ENCODE assay signal across 28 cellular contexts in genomic region chr11:96782632-96783031, GRCh38.
"Had no signal": no experiment of that assay in that cellular context is flagged by ENCODE, and none has a peak within 500 bp of the region (broad histone marks: within the 10 kb centered on the region; RNA-seq: fewer than 3 reads in every experiment).

No MANE protein-coding gene starts in this region.

- H3K4me3 ChIP-seq: pancreas, psoas muscle, right lobe of liver, sigmoid colon, stomach, thoracic aorta, thyroid gland, tibial nerve, upper lobe of right lung, uterus had no signal

- H3K9me3 Mint-ChIP-seq: neural crest cell; stimulated activated naive CD8-positive, alpha-beta T cell treated with anti-CD3 and anti-CD28 coated beads, Interleukin-15, Interleukin-2, amounts not matched to agents 100 ng/mL and 50 ng/mL, for 24 hours; type B pancreatic cell had no signal

- H3K36me3 ChIP-seq: neutrophil, pancreas, right lobe of liver, sigmoid colon, stomach, thoracic aorta, thyroid gland, tibial nerve, upper lobe of right lung, uterus had no signal

- H3K27me3 ChIP-seq: neutrophil, pancreas, right lobe of liver, sigmoid colon, stomach, thyroid gland, tibial nerve, upper lobe of right lung, uterus had no signal

- H3K27me3 Mint-ChIP-seq: naive thymus-derived CD8-positive, alpha-beta T cell; natural killer cell treated with Interleukin-12 subunit alpha and Interleukin-12 subunit beta and Interleukin-15 and Interleukin-18, amount 100 ng/mL, for 72 hours; progenitor cell of endocrine pancreas; stimulated activated naive B cell treated with anti-CD40 and anti-IgM and Interleukin-4, amounts not matched to agents 10 μg/mL and 1 μg/mL and 100 μg/mL, for 72 hours; stimulated activated naive CD8-positive, alpha-beta T cell treated with anti-CD3 and anti-CD28 coated beads, Interleukin-15, Interleukin-2, amounts not matched to agents 100 ng/mL and 50 ng/mL, for 24 hours had no signal

- H3K4me3 Mint-ChIP-seq: naive thymus-derived CD8-positive, alpha-beta T cell; natural killer cell treated with Interleukin-12 subunit alpha and Interleukin-12 subunit beta and Interleukin-15 and Interleukin-18, amount 100 ng/mL, for 72 hours; nephron progenitor cell; neural crest cell; stimulated activated effector memory CD8-positive, alpha-beta T cell treated with anti-CD3 and anti-CD28 coated beads, Interleukin-12 subunit alpha, Interleukin-12 subunit beta, amount 100 ng/mL, for 72 hours; stimulated activated naive B cell treated with anti-CD40 and anti-IgM and Interleukin-4, amounts not matched to agents 10 μg/mL and 1 μg/mL and 100 μg/mL, for 72 hours; stimulated activated naive CD8-positive, alpha-beta T cell treated with anti-CD3 and anti-CD28 coated beads, Interleukin-15, Interleukin-2, amounts not matched to agents 100 ng/mL and 50 ng/mL, for 24 hours; type B pancreatic cell had no signal

- H3K9me3 ChIP-seq: neutrophil, pancreas, psoas muscle, right lobe of liver, sigmoid colon, stomach, thoracic aorta, thyroid gland, tibial nerve, upper lobe of right lung, uterus had no signal

- H3K27ac Mint-ChIP-seq: naive thymus-derived CD8-positive, alpha-beta T cell; natural killer cell treated with Interleukin-12 subunit alpha and Interleukin-12 subunit beta and Interleukin-15 and Interleukin-18, amount 100 ng/mL, for 72 hours; progenitor cell of endocrine pancreas; stimulated activated effector memory CD8-positive, alpha-beta T cell treated with anti-CD3 and anti-CD28 coated beads, Interleukin-12 subunit alpha, Interleukin-12 subunit beta, amount 100 ng/mL, for 72 hours; stimulated activated naive B cell treated with anti-CD40 and anti-IgM and Interleukin-4, amounts not matched to agents 10 μg/mL and 1 μg/mL and 100 μg/mL, for 72 hours; stimulated activated naive CD8-positive, alpha-beta T cell treated with anti-CD3 and anti-CD28 coated beads, Interleukin-15, Interleukin-2, amounts not matched to agents 100 ng/mL and 50 ng/mL, for 24 hours; type B pancreatic cell had no signal

- DNase-seq: naive thymus-derived CD8-positive, alpha-beta T cell; nephron progenitor cell; nucleus accumbens; pancreas; psoas muscle; right cardiac atrium; right lobe of liver; sigmoid colon; small intestine; stimulated activated CD4-positive, alpha-beta T cell treated with anti-CD3 and anti-CD28 coated beads, Interleukin-15, amount 100 ng/mL, for 24 hours; stimulated activated CD4-positive, alpha-beta T cell treated with anti-CD3 and anti-CD28 coated beads, Interleukin-2, amount 100 ng/mL, for 24 hours; stimulated activated CD4-positive, alpha-beta T cell treated with anti-CD3 and anti-CD28 coated beads, Interleukin-2, amount 100 ng/mL, for 48 hours; stimulated activated CD4-positive, alpha-beta T cell treated with anti-CD3 and anti-CD28 coated beads, Interleukin-4, amount 100 ng/mL, for 24 hours; stimulated activated naive B cell treated with anti-CD40 and anti-IgM and Interleukin-4, amounts not matched to agents 10 μg/mL and 1 μg/mL and 100 μg/mL, for 72 hours; stimulated activated naive CD4-positive, alpha-beta T cell treated with Interleukin-2 at 50 U/mL for 16 hours; stomach; thyroid gland; upper lobe of right lung; uterus had no signal

- H3K36me3 Mint-ChIP-seq: naive thymus-derived CD8-positive, alpha-beta T cell; natural killer cell treated with Interleukin-12 subunit alpha and Interleukin-12 subunit beta and Interleukin-15 and Interleukin-18, amount 100 ng/mL, for 72 hours; stimulated activated effector memory CD8-positive, alpha-beta T cell treated with anti-CD3 and anti-CD28 coated beads, Interleukin-12 subunit alpha, Interleukin-12 subunit beta, amount 100 ng/mL, for 72 hours; stimulated activated naive B cell treated with anti-CD40 and anti-IgM and Interleukin-4, amounts not matched to agents 10 μg/mL and 1 μg/mL and 100 μg/mL, for 72 hours; type B pancreatic cell had no signal

- H3K27ac ChIP-seq: neutrophil, pancreas, psoas muscle, right lobe of liver, sigmoid colon, stomach, thoracic aorta, thyroid gland, tibial nerve, upper lobe of right lung, uterus had no signal

- ATAC-seq: naive thymus-derived CD8-positive, alpha-beta T cell; natural killer cell treated with Interleukin-12 subunit alpha and Interleukin-12 subunit beta and Interleukin-15 and Interleukin-18, amount 100 ng/mL, for 72 hours; pancreas; psoas muscle; right cardiac atrium; right lobe of liver; stimulated activated effector memory CD8-positive, alpha-beta T cell treated with anti-CD3 and anti-CD28 coated beads, Interleukin-12 subunit alpha, Interleukin-12 subunit beta, amount 100 ng/mL, for 72 hours; stimulated activated naive B cell treated with anti-CD40 and anti-IgM and Interleukin-4, amounts not matched to agents 10 μg/mL and 1 μg/mL and 100 μg/mL, for 72 hours; upper lobe of right lung had no signal

- H3K4me1 ChIP-seq: pancreas, psoas muscle, right lobe of liver, sigmoid colon, stomach, thyroid gland, tibial nerve, upper lobe of right lung, uterus had no signal

- H3K4me1 Mint-ChIP-seq: naive thymus-derived CD8-positive, alpha-beta T cell; nephron progenitor cell; neural crest cell; stimulated activated effector memory CD8-positive, alpha-beta T cell treated with anti-CD3 and anti-CD28 coated beads, Interleukin-12 subunit alpha, Interleukin-12 subunit beta, amount 100 ng/mL, for 72 hours; stimulated activated naive B cell treated with anti-CD40 and anti-IgM and Interleukin-4, amounts not matched to agents 10 μg/mL and 1 μg/mL and 100 μg/mL, for 72 hours had no signal
